In the genomic region with DNA sequence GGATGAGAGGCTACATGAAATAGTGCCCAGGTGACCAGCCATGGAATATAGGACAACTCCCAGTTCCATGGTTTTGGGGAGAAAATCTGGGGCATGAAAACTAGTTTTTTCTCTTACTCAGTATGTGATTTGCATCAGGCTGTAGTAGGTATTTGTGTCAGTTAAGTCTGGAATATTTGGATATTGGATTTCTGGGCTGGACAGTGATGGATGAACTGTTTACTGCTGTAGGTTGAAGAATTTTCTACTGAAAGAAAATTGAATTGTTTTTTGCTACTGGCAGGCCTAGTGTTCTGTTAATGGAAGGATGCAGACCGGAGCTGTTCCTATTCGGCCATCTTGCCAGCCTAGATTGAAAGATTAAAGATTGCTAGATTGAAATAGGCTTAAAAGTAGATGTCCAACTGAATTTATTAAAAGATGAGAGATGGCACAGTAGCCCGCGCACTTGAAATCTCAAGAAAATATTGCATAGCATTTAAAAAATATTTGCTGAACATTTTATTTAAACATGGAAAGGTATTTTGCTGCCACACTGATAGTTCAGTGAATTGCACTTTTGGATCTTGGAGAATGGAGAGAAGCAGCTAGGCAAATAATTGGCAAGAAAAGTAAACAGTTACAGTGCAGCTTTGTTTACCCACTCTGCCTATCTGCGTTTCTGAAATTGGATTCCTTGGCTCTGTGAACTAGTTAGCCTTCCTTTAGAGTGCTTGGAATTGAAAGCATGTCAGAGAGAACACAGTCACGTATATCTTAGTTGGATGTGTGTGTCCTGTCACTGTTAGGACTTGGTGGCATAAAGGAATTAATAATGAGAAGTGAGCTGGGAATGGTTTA, we compare ENCODE assay signal across 10 cellular contexts. TPM values are rescaled to one million over a fixed set of nuclear protein-coding genes. Genes with fewer than 3 reads are reported as not detected.
DNase-seq lines count a peak whose midpoint lies in the region; ATAC-seq and TF ChIP-seq lines count a peak whose summit lies in the region.
"Had no signal": no experiment of that assay in that cellular context is flagged by ENCODE, and none has a peak within 500 bp of the region (broad histone marks: within the 10 kb centered on the region; RNA-seq: fewer than 3 reads in every experiment).

No MANE protein-coding gene starts in this region.

- H3K27ac ChIP-seq in cardiac muscle cell (peak overlapping the region; percentile 63), ascending aorta (no peak overlapping the region)
- H3K27ac ChIP-seq: testis had no signal

- H3K27me3 ChIP-seq in cardiac muscle cell, result no peaks in the 10 kb centered on the region
- no peaks in the 10 kb centered on the region for H3K27me3 ChIP-seq in adipocyte (replicated peaks; ENCODE audit: control insufficient read depth, insufficient read depth, low read length)
- H3K27me3 ChIP-seq in ascending aorta, result no peaks in the 10 kb centered on the region
- H3K27me3 ChIP-seq: testis had no signal

- H3K9ac ChIP-seq in adipocyte (ENCODE audit: low read length), result no peak overlapping the region

- intact Hi-C loops in cardiac septum (cut with DNase I) (no loop called here), ascending aorta (cut with DNase I) (no loop called here)

- H3K4me3 ChIP-seq in cardiac muscle cell (no peak overlapping the region), adipocyte (ENCODE audit: low read length) (no peak overlapping the region), ascending aorta (no peak overlapping the region)
- H3K4me3 ChIP-seq: testis had no signal

- no peaks in the 10 kb centered on the region for H3K9me3 ChIP-seq in cardiac muscle cell (ENCODE audit: low read depth)
- no peaks in the 10 kb centered on the region for H3K9me3 ChIP-seq in adipocyte (ENCODE audit: control insufficient read depth, low read length)
- H3K9me3 ChIP-seq in ascending aorta, result no peaks in the 10 kb centered on the region
- H3K9me3 ChIP-seq: testis had no signal

- no peak for TF ChIP-seq CTCF in cardiac muscle cell (IDR thresholded peaks at IDR 0.05; ENCODE audit: low read depth, low read length)
- no peak for TF ChIP-seq CTCF in ascending aorta (IDR thresholded peaks at IDR 0.05)

- ATAC-seq in left lobe of liver (peak; percentile 98), HG02763 (IDR thresholded peaks at IDR 0.05; ENCODE audit: unreplicated experiment) (no peak)

- H3K36me3 ChIP-seq in cardiac muscle cell (no peaks in the 10 kb centered on the region), adipocyte (ENCODE audit: control insufficient read depth, insufficient read depth, low read length, severe bottlenecking) (no peaks in the 10 kb centered on the region), ascending aorta (no peaks in the 10 kb centered on the region)

- peak; percentile 47 to 55 for DNase-seq in cardiac muscle cell (ENCODE audit: low read depth in 1 of 2, low spot score in 1 of 2)
- DNase-seq in cardiac septum (ENCODE audit: low spot score), result no peak
- peak; percentile 60 for DNase-seq in adipocyte (ENCODE audit: low read depth)
- DNase-seq in left lobe of liver (ENCODE audit: low spot score), result no peak
- no peak for DNase-seq in NOMO-1 treated with dmso at 0.1 percent for 144 hours (lab: John Stamatoyannopoulos, UW; ENCODE audit: unreplicated experiment)
- DNase-seq in AML-193 (lab: John Stamatoyannopoulos, UW), result no peak
- DNase-seq in ascending aorta (ENCODE audit: low spot score in 2 of 2), result no peak
- DNase-seq: activated CD8-positive, alpha-beta memory T cell treated with anti-CD3 and anti-CD28 coated beads for 24 hours; testis had no signal

- H3K4me1 ChIP-seq in cardiac muscle cell (ENCODE audit: low read depth), result no peaks in the 10 kb centered on the region
- no peaks in the 10 kb centered on the region for H3K4me1 ChIP-seq in adipocyte (ENCODE audit: control insufficient read depth, insufficient read depth, low read length)
- no peaks in the 10 kb centered on the region for H3K4me1 ChIP-seq in ascending aorta
- H3K4me1 ChIP-seq: testis had no signal

RNA-seq across cellular contexts. Expression of a gene that starts 54.1 kb away (rescaled TPM):
- total RNA-seq in cardiac muscle cell (18.4 and 24.6 TPM in 2 replicates), cardiac septum (15.7 TPM), left lobe of liver (50.5 TPM), ascending aorta (11.7 TPM)
- polyA plus RNA-seq in cardiac muscle cell, result 14.9 and 24.9 TPM in 2 replicates

Comparison
In these comparisons a context has a peak if more than half of its experiments do, and no peak if none do; other contexts are left out.
1. DNase-seq: peak in cardiac muscle cell (2 of 2) and adipocyte (single experiment); none in cardiac septum (single experiment), left lobe of liver (single experiment), NOMO-1 treated with dmso at 0.1 percent for 144 hours (single experiment), AML-193 (0 of 2) and ascending aorta (0 of 2).